1 cellular context compared by ENCODE assay signal in genomic region chr15:76994001-76994400, GRCh38.
TF ChIP-seq lines count a peak whose summit lies in the region.

No MANE protein-coding gene starts in this region.

TF ChIP-seq in HepG2, 621 proteins besides CTCF, POLR2A, EP300 and RAD21 (continued from another document):
- TF ChIP-seq ZNF75D (CRISPR knock-in tag; IDR thresholded peaks at IDR 0.05; ENCODE audit: borderline replicate concordance): no peak
- TF ChIP-seq ZBTB1 (CRISPR knock-in tag; IDR thresholded peaks at IDR 0.05; ENCODE audit: borderline replicate concordance): no peak
